Comparison of ENCODE assay signal across 23 cellular contexts in the genomic region with DNA sequence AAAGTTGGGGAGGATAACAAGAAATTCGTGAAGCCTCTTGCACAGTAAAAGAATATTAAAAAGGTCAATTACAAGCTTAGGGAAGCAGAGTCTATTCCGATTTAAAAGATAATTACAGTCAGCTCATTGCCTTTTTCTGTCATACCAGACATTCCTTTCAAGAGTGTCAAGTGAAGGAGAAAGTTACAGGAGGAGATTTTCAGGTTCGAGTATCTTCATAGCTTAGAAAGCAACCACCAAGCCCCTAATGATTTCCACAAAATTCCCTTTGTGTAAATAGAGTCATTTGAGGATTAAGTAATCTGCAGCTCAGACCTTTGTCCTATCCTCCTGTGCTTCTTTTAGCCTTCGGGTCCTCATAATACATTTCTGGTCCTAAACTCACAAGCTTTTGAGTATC.
DNase-seq lines count a peak whose midpoint lies in the region; ATAC-seq and TF ChIP-seq lines count a peak whose summit lies in the region.
"Had no signal": no experiment of that assay in that cellular context is flagged by ENCODE, and none has a peak within 500 bp of the region (broad histone marks: within the 10 kb centered on the region; RNA-seq: fewer than 3 reads in every experiment).

No MANE protein-coding gene starts in this region.

- no peak overlapping the region for H3K27ac Mint-ChIP-seq in stimulated activated naive CD8-positive, alpha-beta T cell treated with anti-CD3 and anti-CD28 coated beads, Interleukin-15, amount 100 ng/mL, for 72 hours
- H3K27ac Mint-ChIP-seq: CD4-positive, alpha-beta memory T cell had no signal

- no peaks in the 10 kb centered on the region for H4K20me1 ChIP-seq in osteoblast (ENCODE audit: insufficient read depth, low read length)
- H4K20me1 ChIP-seq: BLaER1 treated with 17β-estradiol and CSF1 and Interleukin-3, amounts not matched to agents 10 nM and 100 nM had no signal

- no peak overlapping the region for H3K4me3 ChIP-seq in epithelial cell of esophagus (ENCODE audit: low read length)
- no peak overlapping the region for H3K4me3 ChIP-seq in osteoblast (ENCODE audit: insufficient read depth, low read length)
- H3K4me3 ChIP-seq: BLaER1 treated with 17β-estradiol and CSF1 and Interleukin-3, amounts not matched to agents 10 nM and 100 nM; SJSA1 had no signal

- peak overlapping the region; percentile 43 for H3K4me2 ChIP-seq in osteoblast (ENCODE audit: insufficient read depth, low read length)
- H3K4me2 ChIP-seq: BLaER1 treated with 17β-estradiol and CSF1 and Interleukin-3, amounts not matched to agents 10 nM and 100 nM; KMS-11 had no signal

- ATAC-seq in stimulated activated naive CD8-positive, alpha-beta T cell treated with anti-CD3 and anti-CD28 coated beads, Interleukin-15, amount 100 ng/mL, for 72 hours = no peak
- ATAC-seq in HG03520 (IDR thresholded peaks at IDR 0.05; ENCODE audit: unreplicated experiment) = no peak
- ATAC-seq: Right ventricle myocardium inferior had no signal

- H3K36me3 ChIP-seq in osteoblast (ENCODE audit: insufficient read depth, low read length) = no peaks in the 10 kb centered on the region
- H3K36me3 ChIP-seq: BLaER1 treated with 17β-estradiol and CSF1 and Interleukin-3, amounts not matched to agents 10 nM and 100 nM; SJSA1 had no signal

- no peaks in the 10 kb centered on the region for H3K27me3 ChIP-seq in osteoblast (ENCODE audit: insufficient read depth, low read length)
- H3K27me3 ChIP-seq: BLaER1 treated with 17β-estradiol and CSF1 and Interleukin-3, amounts not matched to agents 10 nM and 100 nM; SJSA1 had no signal

- no peaks in the 10 kb centered on the region for H3K9me3 ChIP-seq in osteoblast (ENCODE audit: low read depth, low read length)
- H3K9me3 ChIP-seq: BLaER1 treated with 17β-estradiol and CSF1 and Interleukin-3, amounts not matched to agents 10 nM and 100 nM; Caco-2; SJSA1 had no signal

- H3K79me2 ChIP-seq in osteoblast (ENCODE audit: insufficient read depth, low read length) = no peaks in the 10 kb centered on the region

- no peaks in the 10 kb centered on the region for H3K27me3 Mint-ChIP-seq in stimulated activated naive CD8-positive, alpha-beta T cell treated with anti-CD3 and anti-CD28 coated beads, Interleukin-15, amount 100 ng/mL, for 72 hours
- H3K27me3 Mint-ChIP-seq: CD4-positive, alpha-beta memory T cell had no signal

- H3K4me1 ChIP-seq in osteoblast (ENCODE audit: insufficient read depth, low read length) = peaks cover 19% of the 10 kb centered on the region
- H3K4me1 ChIP-seq: BLaER1 treated with 17β-estradiol and CSF1 and Interleukin-3, amounts not matched to agents 10 nM and 100 nM; Caco-2 had no signal

- TF ChIP-seq CTCF in epithelial cell of esophagus (IDR thresholded peaks at IDR 0.05; ENCODE audit: insufficient read depth, low read depth, low read length, missing control alignments) (no peak), osteoblast (IDR thresholded peaks at IDR 0.05; ENCODE audit: extremely low read depth, low read depth, low read length) (no peak)

- no peaks in the 10 kb centered on the region for H3K4me1 Mint-ChIP-seq in stimulated activated naive CD8-positive, alpha-beta T cell treated with anti-CD3 and anti-CD28 coated beads, Interleukin-15, amount 100 ng/mL, for 72 hours
- H3K4me1 Mint-ChIP-seq: CD4-positive, alpha-beta memory T cell had no signal

- H2AFZ ChIP-seq in osteoblast (ENCODE audit: low read length) = no peak overlapping the region

- no peak overlapping the region for H3K27ac ChIP-seq in osteoblast (ENCODE audit: low read depth, low read length)
- H3K27ac ChIP-seq: BLaER1 treated with 17β-estradiol and CSF1 and Interleukin-3, amounts not matched to agents 10 nM and 100 nM; HL-60; KMS-11; SJSA1 had no signal

- H3K4me3 Mint-ChIP-seq in stimulated activated naive CD8-positive, alpha-beta T cell treated with anti-CD3 and anti-CD28 coated beads, Interleukin-15, amount 100 ng/mL, for 72 hours = no peak overlapping the region
- H3K4me3 Mint-ChIP-seq: CD4-positive, alpha-beta memory T cell had no signal

- H3K9me3 Mint-ChIP-seq in stimulated activated naive CD8-positive, alpha-beta T cell treated with anti-CD3 and anti-CD28 coated beads, Interleukin-15, amount 100 ng/mL, for 72 hours = peaks cover 0 to 9% of the 10 kb centered on the region in 2 donors

- DNase-seq in EH (ENCODE audit: low read depth) (peak; percentile 48), M059J (ENCODE audit: low read depth) (peak; percentile 31), epithelial cell of esophagus (ENCODE audit: low read depth) (peak; percentile 4), osteoblast (ENCODE audit: insufficient read length, low spot score, missing footprints) (peak; percentile 29), GDM1 (lab: John Stamatoyannopoulos, UW) (no peak)
- DNase-seq in stimulated activated naive CD8-positive, alpha-beta T cell treated with anti-CD3 and anti-CD28 coated beads, Interleukin-15, amount 100 ng/mL, for 72 hours = no peak
- DNase-seq: 8988T; Caco-2; CD4-positive, alpha-beta memory T cell; DMS 273 treated with DMSO at 0.1 percent for 48 hours; DMS79 treated with DMSO at 0.1 percent for 48 hours; GOT3; NCI-H1105; NCI-H146; NCI-H2029; NCI-H524 treated with DMSO at 0.1 percent for 48 hours; OCI-M1 had no signal

Comparison
In these comparisons a context has a peak if more than half of its experiments do, and no peak if none do; other contexts are left out.
1. DNase-seq: peak in EH (single experiment), M059J (single experiment), epithelial cell of esophagus (single experiment) and osteoblast (single experiment); none in stimulated activated naive CD8-positive, alpha-beta T cell treated with anti-CD3 and anti-CD28 coated beads, Interleukin-15, amount 100 ng/mL, for 72 hours (0 of 2) and GDM1 (single experiment).